Comparison of ENCODE assay signal across 8 cellular contexts in the genomic region with DNA sequence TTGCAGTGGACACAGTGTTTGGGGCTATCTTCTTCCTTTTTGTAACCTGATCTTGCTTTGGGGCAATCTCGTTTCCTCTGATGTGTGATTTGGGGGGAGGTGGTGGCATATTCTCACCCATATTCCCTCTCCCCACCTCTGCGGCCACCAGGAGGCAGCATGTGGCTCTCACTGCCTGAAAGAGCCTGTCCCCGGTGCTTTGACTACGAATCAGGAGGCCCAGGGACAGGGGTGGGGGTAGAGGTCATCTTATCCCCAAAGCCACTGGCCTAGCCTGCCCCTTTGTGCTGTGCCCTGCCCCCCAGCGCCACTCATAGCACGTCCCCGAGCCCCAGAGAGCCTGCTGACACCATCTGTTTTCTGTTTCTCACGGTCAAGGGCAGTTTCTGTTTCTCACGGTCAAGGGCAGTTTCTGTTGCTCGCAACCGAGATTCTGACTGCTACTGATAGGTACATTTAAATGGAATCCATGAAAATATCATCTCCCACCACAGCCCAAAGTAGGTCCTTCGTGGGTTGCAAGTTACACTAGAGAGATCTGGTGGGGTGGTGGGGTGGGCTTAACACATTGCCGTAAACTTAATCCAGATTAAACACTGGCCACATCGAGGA. TPM values are rescaled to one million over a fixed set of nuclear protein-coding genes. Genes with fewer than 3 reads are reported as not detected.
DNase-seq lines count a peak whose midpoint lies in the region; ATAC-seq and TF ChIP-seq lines count a peak whose summit lies in the region.

No MANE protein-coding gene starts in this region.

- H3K27ac Mint-ChIP-seq in WTC11: peak overlapping the region; percentile 96
- H3K27ac Mint-ChIP-seq in stimulated activated naive CD8-positive, alpha-beta T cell treated with anti-CD3 and anti-CD28 coated beads, Interleukin-15, amount 100 ng/mL, for 72 hours: peak overlapping the region; percentile 29 to 35

- DNase-seq in activated gamma-delta T cell treated with Interleukin-2 at 50 U/mL for 16 hours: peak; percentile 49
- DNase-seq in activated gamma-delta T cell (lab: John Stamatoyannopoulos, UW): no peak
- peak; percentile 86 for DNase-seq in WTC11 (ENCODE audit: low spot score)
- peak; percentile 29 for DNase-seq in choroid plexus epithelial cell (ENCODE audit: low read depth)
- DNase-seq in mesenteric fat pad (ENCODE audit: low spot score): peak; percentile 65
- peak; percentile 37 to 48 for DNase-seq in stimulated activated naive CD8-positive, alpha-beta T cell treated with anti-CD3 and anti-CD28 coated beads, Interleukin-15, amount 100 ng/mL, for 72 hours

- H3K36me3 Mint-ChIP-seq in WTC11: peaks cover under 1% of the 10 kb centered on the region; the same call in 1 of the 2 replicates

- CTCF ChIA-PET in WTC11 (lab: Charles Lee): interaction anchor here (0.6 to 2.9 kb wide), 15 partner anchors 16 to 265 kb away, joined by 3 to 35 read pairs (median 4); partner anchors contain the start of gene PHYH

- TF ChIP-seq CTCF in WTC11 (IDR thresholded peaks at IDR 0.05): peak; percentile 41; the same call in 1 of the 2 replicates
- peak; percentile 80 for TF ChIP-seq CTCF in choroid plexus epithelial cell (conservative IDR thresholded peaks at IDR 0.05; ENCODE audit: low read depth, low read length)

- H3K9me3 ChIP-seq in HUES6 (ENCODE audit: control insufficient read depth, insufficient read depth, low read depth, low read length): no peaks in the 10 kb centered on the region

- ATAC-seq in WTC11 (peak; percentile 96), HG02938 (IDR thresholded peaks at IDR 0.05; ENCODE audit: unreplicated experiment) (no peak)
- peak; percentile 85 for ATAC-seq in stimulated activated naive CD8-positive, alpha-beta T cell treated with anti-CD3 and anti-CD28 coated beads, Interleukin-15, amount 100 ng/mL, for 72 hours

- no peaks in the 10 kb centered on the region for H3K27me3 ChIP-seq in HUES6 (ENCODE audit: control insufficient read depth, insufficient read depth, low read length)

- POLR2A ChIA-PET in WTC11 (lab: Charles Lee): interaction anchor here (1.0 kb wide), 1 partner anchor 78 kb away, joined by 3 read pairs; no protein-coding TSS in a partner anchor

- peaks cover 15% of the 10 kb centered on the region for H3K4me1 ChIP-seq in HUES6 (ENCODE audit: control insufficient read depth, insufficient read depth, low read length)

- no peak overlapping the region for H3K4me3 Mint-ChIP-seq in WTC11
- H3K4me3 Mint-ChIP-seq in stimulated activated naive CD8-positive, alpha-beta T cell treated with anti-CD3 and anti-CD28 coated beads, Interleukin-15, amount 100 ng/mL, for 72 hours: no peak overlapping the region

- H3K4me3 ChIP-seq in HUES6 (ENCODE audit: low read depth, low read length): no peak overlapping the region
- peak overlapping the region; percentile 48 for H3K4me3 ChIP-seq in choroid plexus epithelial cell (ENCODE audit: low read depth, low read length)

- H3K9me3 Mint-ChIP-seq in WTC11: peaks cover under 1% of the 10 kb centered on the region
- H3K9me3 Mint-ChIP-seq in stimulated activated naive CD8-positive, alpha-beta T cell treated with anti-CD3 and anti-CD28 coated beads, Interleukin-15, amount 100 ng/mL, for 72 hours: no peaks in the 10 kb centered on the region

- H3K36me3 ChIP-seq in HUES6 (ENCODE audit: control insufficient read depth, insufficient read depth, low read length): no peaks in the 10 kb centered on the region

- peak overlapping the region; percentile 9 for H3K9ac ChIP-seq in HUES6 (ENCODE audit: low read length)

- H3K27me3 Mint-ChIP-seq in WTC11 (ENCODE audit: low read depth): no peaks in the 10 kb centered on the region
- no peaks in the 10 kb centered on the region for H3K27me3 Mint-ChIP-seq in stimulated activated naive CD8-positive, alpha-beta T cell treated with anti-CD3 and anti-CD28 coated beads, Interleukin-15, amount 100 ng/mL, for 72 hours

- H3K27ac ChIP-seq in HUES6 (ENCODE audit: low read depth, low read length): no peak overlapping the region

- H3K4me1 Mint-ChIP-seq in WTC11: peaks cover 38% of the 10 kb centered on the region
- H3K4me1 Mint-ChIP-seq in stimulated activated naive CD8-positive, alpha-beta T cell treated with anti-CD3 and anti-CD28 coated beads, Interleukin-15, amount 100 ng/mL, for 72 hours: peaks cover 9% of the 10 kb centered on the region

TF ChIP-seq in WTC11, 78 proteins besides CTCF, POLR2A, EP300 and RAD21:
- TF ChIP-seq TP53 (CRISPR knock-in tag; IDR thresholded peaks at IDR 0.05) (no peak), SP1 (CRISPR knock-in tag; conservative IDR thresholded peaks at IDR 0.05) (peak; percentile 40; the same call in 1 of the 2 replicates), PREB (CRISPR knock-in tag; IDR thresholded peaks at IDR 0.05; ENCODE audit: borderline replicate concordance) (no peak), ZNF416 (CRISPR knock-in tag; IDR thresholded peaks at IDR 0.05) (peak; percentile 94), CREM (CRISPR knock-in tag; IDR thresholded peaks at IDR 0.05) (no peak), USF2 (CRISPR knock-in tag; IDR thresholded peaks at IDR 0.05) (no peak)

RNA-seq across cellular contexts. Expression of gene PHYH, which starts 28.2 kb away (rescaled TPM):
- total RNA-seq in WTC11 (2021) (22.5 to 35.1 TPM (median 32.0 TPM) in 3 replicates), mesenteric fat pad (44.1 TPM)

RNA-seq across cellular contexts. Expression of gene UCMA, which starts 37.5 kb away (rescaled TPM):
- 1.0 to 1.9 TPM (median 1.5 TPM) in 3 replicates for total RNA-seq in WTC11 (2021)
- not detected for total RNA-seq in mesenteric fat pad
